ENCODE assay signal across 1 cellular context in genomic region chr4:42588909-42589308, GRCh38.
TF ChIP-seq lines count a peak whose summit lies in the region.

No MANE protein-coding gene starts in this region.

TF ChIP-seq in GM23338, 12 proteins besides CTCF, POLR2A, EP300 and RAD21 (continued from another document):
- no peak for TF ChIP-seq EZH2phosphoT487 (IDR thresholded peaks at IDR 0.05; ENCODE audit: unreplicated experiment)
